20 cellular contexts compared by ENCODE assay signal in the genomic region with DNA sequence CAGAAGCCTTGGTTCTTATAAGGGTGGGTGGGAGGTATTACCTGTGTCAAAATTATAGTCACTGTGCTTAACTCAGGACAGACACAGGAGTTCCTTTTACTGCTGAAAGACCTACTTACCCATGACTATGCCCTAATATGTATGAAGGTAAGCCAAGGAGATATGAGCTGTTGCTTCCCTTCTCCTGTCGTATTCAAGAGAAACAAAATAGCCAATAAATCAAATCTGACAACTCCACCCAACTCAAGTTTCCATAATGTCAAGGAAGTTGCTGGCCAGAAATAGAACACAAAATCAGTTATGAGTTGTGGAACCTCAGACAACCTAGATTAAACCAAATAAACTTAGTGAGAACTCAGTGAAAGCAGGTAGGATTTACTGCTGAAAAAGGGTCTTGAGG.
"Had no signal": no experiment of that assay in that cellular context is flagged by ENCODE, and none has a peak within 500 bp of the region (broad histone marks: within the 10 kb centered on the region; RNA-seq: fewer than 3 reads in every experiment).

No MANE protein-coding gene starts in this region.

- DNase-seq: effector memory CD8-positive, alpha-beta T cell; esophagus squamous epithelium; foreskin melanocyte; heart left ventricle; hippocampal formation; kidney glomerular epithelial cell; natural killer cell; nucleus accumbens; ovary; retina; right lobe of liver; spleen; stimulated activated CD4-positive, alpha-beta T cell treated with anti-CD3 and anti-CD28 coated beads, Interleukin-15, amount 100 ng/mL, for 24 hours; stimulated activated CD4-positive, alpha-beta T cell treated with anti-CD3 and anti-CD28 coated beads, Interleukin-1b, Interleukin-23, amount 100 ng/mL, for 48 hours; stimulated activated CD4-positive, alpha-beta T cell treated with anti-CD3 and anti-CD28 coated beads, Interleukin-4, amount 100 ng/mL, for 24 hours; stimulated activated naive CD8-positive, alpha-beta T cell treated with anti-CD3 and anti-CD28 coated beads, Interleukin-15, amount 100 ng/mL, for 72 hours; testis had no signal

- ATAC-seq: effector memory CD8-positive, alpha-beta T cell; heart left ventricle; left lobe of liver; natural killer cell; right lobe of liver; stimulated activated memory B cell treated with anti-CD40 and anti-IgM and Interleukin-4, amounts not matched to agents 10 μg/mL and 1 μg/mL and 100 μg/mL, for 72 hours; stimulated activated naive CD8-positive, alpha-beta T cell treated with anti-CD3 and anti-CD28 coated beads, Interleukin-15, amount 100 ng/mL, for 72 hours had no signal

- H3K36me3 ChIP-seq: ovary had no signal

- H3K9me3 ChIP-seq: esophagus squamous epithelium, heart left ventricle, ovary, right lobe of liver, spleen, testis had no signal

- H3K27ac ChIP-seq: esophagus squamous epithelium, heart left ventricle, ovary, right lobe of liver, spleen, testis, tibial nerve had no signal

- H3K27me3 ChIP-seq: esophagus squamous epithelium, heart left ventricle, ovary, right lobe of liver, spleen, testis, tibial nerve had no signal

- H3K4me1 ChIP-seq: heart left ventricle, right lobe of liver, spleen, testis, tibial nerve had no signal

- H3K4me3 ChIP-seq: esophagus squamous epithelium, heart left ventricle, ovary, right lobe of liver, spleen, testis, tibial nerve had no signal
